Comparison of ENCODE assay signal across 18 cellular contexts in the genomic region with DNA sequence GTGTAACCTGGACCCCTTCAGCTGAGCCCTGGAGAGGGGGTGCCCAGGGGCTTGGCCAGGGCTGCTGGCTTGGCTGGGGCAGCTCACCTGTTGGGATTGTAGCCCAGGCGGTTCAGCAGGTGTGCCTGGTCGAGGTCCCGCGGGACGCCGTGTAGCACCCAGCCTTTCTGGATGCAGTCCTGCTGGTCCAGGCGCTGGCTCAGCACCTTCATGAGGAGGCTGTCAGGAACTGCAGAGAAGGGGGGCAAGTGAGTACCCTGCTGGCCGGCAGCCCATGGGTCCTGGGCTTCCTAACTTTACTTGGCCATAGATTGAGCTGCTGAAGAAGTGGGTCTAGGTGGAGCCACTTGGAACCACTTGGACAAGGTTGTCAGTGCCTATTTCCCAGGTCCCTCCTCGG.
"Had no signal": no experiment of that assay in that cellular context is flagged by ENCODE, and none has a peak within 500 bp of the region (broad histone marks: within the 10 kb centered on the region; RNA-seq: fewer than 3 reads in every experiment).

No MANE protein-coding gene starts in this region.

- DNase-seq: cortex of kidney; dorsolateral prefrontal cortex; effector CD8-positive, alpha-beta T cell; esophagus squamous epithelium; foreskin keratinocyte; left colon; mammary epithelial cell; mucosa of descending colon; naive thymus-derived CD8-positive, alpha-beta T cell; stimulated activated CD4-positive, alpha-beta T cell treated with anti-CD3 and anti-CD28 coated beads, Interleukin-2, amount 100 ng/mL, for 48 hours; stimulated activated naive CD4-positive, alpha-beta T cell treated with Interleukin-2 at 50 U/mL for 16 hours; thyroid gland had no signal

- H3K4me3 ChIP-seq: dorsolateral prefrontal cortex, esophagus squamous epithelium, mucosa of descending colon, right atrium auricular region, smooth muscle cell, suprapubic skin, thyroid gland, upper lobe of left lung, vagina had no signal

- H3K27me3 ChIP-seq: dorsolateral prefrontal cortex, esophagus squamous epithelium, right atrium auricular region, suprapubic skin, thyroid gland, upper lobe of left lung, vagina had no signal

- H3K4me1 ChIP-seq: thyroid gland, upper lobe of left lung, vagina had no signal

- H3K36me3 ChIP-seq: esophagus squamous epithelium, right atrium auricular region, suprapubic skin, thyroid gland, upper lobe of left lung, vagina had no signal

- H3K27ac ChIP-seq: dorsolateral prefrontal cortex, epithelial cell of prostate, esophagus squamous epithelium, foreskin keratinocyte, right atrium auricular region, suprapubic skin, thyroid gland, upper lobe of left lung, vagina had no signal

- H3K4me3 Mint-ChIP-seq: naive thymus-derived CD8-positive, alpha-beta T cell had no signal

- ATAC-seq: foreskin keratinocyte; left colon; mucosa of descending colon; naive thymus-derived CD8-positive, alpha-beta T cell had no signal

- H3K9me3 ChIP-seq: esophagus squamous epithelium, mucosa of descending colon, suprapubic skin, thyroid gland, vagina had no signal
